Comparison of ENCODE assay signal across 8 cellular contexts in the genomic region with DNA sequence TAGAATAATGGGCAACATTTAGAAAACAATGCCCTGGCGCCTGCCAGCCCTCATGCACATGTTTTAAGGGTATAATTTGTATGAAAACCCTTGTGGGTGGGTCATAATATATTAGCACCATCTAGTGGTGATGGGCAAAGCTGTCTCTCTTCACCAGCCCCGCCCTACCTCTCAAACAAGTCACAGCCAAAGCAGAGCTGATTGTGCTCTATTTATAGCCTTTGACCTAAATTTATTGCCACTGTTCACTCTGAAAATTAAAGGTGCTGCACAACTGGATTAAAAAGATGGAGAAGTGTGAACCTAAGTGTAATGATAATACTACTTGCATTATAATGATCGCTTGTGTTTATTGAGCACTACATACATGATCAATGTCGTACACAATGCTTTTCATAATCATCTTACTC.
A peak's percentile ranks its signal among the peaks of the same experiment; 100 is the strongest.
DNase-seq lines count a peak whose midpoint lies in the region; ATAC-seq and TF ChIP-seq lines count a peak whose summit lies in the region.

No MANE protein-coding gene starts in this region.

- no peaks in the 10 kb centered on the region; the same call in 1 of the 2 replicates for H3K27me3 Mint-ChIP-seq in WTC11 (ENCODE audit: low read depth)

- H3K27ac Mint-ChIP-seq in WTC11, result no peak overlapping the region

- POLR2A ChIA-PET in WTC11 (lab: Charles Lee), result interaction anchor here (0.5 kb wide), 1 partner anchor 522 kb away, joined by 3 read pairs; no protein-coding TSS in a partner anchor

- no peak overlapping the region for H3K27ac ChIP-seq in C4-2B

- ATAC-seq in HG03280 (IDR thresholded peaks at IDR 0.05; ENCODE audit: unreplicated experiment), result peak; percentile 86
- ATAC-seq in WTC11, result peak; percentile 88

- no peak overlapping the region for H3K4me3 Mint-ChIP-seq in WTC11

- peaks cover 3% of the 10 kb centered on the region for H3K4me1 Mint-ChIP-seq in WTC11

- peaks cover 12% of the 10 kb centered on the region for H3K9me3 Mint-ChIP-seq in WTC11

- TF ChIP-seq CTCF in C4-2B (conservative IDR thresholded peaks at IDR 0.05) (peak; percentile 95), WTC11 (IDR thresholded peaks at IDR 0.05) (peak; percentile 44; the same call in 1 of the 2 replicates)

- CTCF ChIA-PET in WTC11 (lab: Charles Lee), result interaction anchor here (0.6 to 3.4 kb wide), 26 partner anchors 12 to 349 kb away, joined by 3 to 52 read pairs (median 4); partner anchors contain the start of gene ANKH

- peak; percentile 43 for DNase-seq in GM19240 (ENCODE audit: insufficient read length, low spot score)
- DNase-seq in NCI-H2227 (lab: John Stamatoyannopoulos, UW; ENCODE audit: unreplicated experiment), result peak; percentile 68
- DNase-seq in WTC11 (ENCODE audit: low spot score), result peak; percentile 36
- DNase-seq in central memory CD4-positive, alpha-beta T cell, result peak; percentile 68
- peak; percentile 65 for DNase-seq in kidney glomerular epithelial cell (lab: John Stamatoyannopoulos, UW)
- DNase-seq in stimulated activated CD4-positive, alpha-beta T cell treated with anti-CD3 and anti-CD28 coated beads, Interleukin-4, amount 100 ng/mL, for 1 hour, result peak; percentile 38

- peaks cover 9% of the 10 kb centered on the region for H3K36me3 Mint-ChIP-seq in WTC11

TF ChIP-seq in WTC11, 78 proteins besides CTCF, POLR2A, EP300 and RAD21:
- TF ChIP-seq JAZF1 (CRISPR knock-in tag; IDR thresholded peaks at IDR 0.05) (no peak), SMAD3 (CRISPR knock-in tag; IDR thresholded peaks at IDR 0.05; ENCODE audit: borderline replicate concordance) (no peak)
